Comparison of ENCODE assay signal across 1 cellular context in genomic region chr14:89443002-89443660, GRCh38.
TF ChIP-seq lines count a peak whose summit lies in the region.

No MANE protein-coding gene starts in this region.

TF ChIP-seq in H1, 55 proteins besides CTCF, POLR2A, EP300 and RAD21:
- TF ChIP-seq BACH1 (IDR thresholded peaks at IDR 0.05; ENCODE audit: low read length) (no peak), SRF (IDR thresholded peaks at IDR 0.05; ENCODE audit: low read depth, low read length) (no peak), EZH2 (IDR thresholded peaks at IDR 0.05; ENCODE audit: low read depth, low read length, severe bottlenecking) (no peak), SUZ12 (IDR thresholded peaks at IDR 0.05; ENCODE audit: low read length) (no peak), SIX5 (IDR thresholded peaks at IDR 0.05; ENCODE audit: low read depth, low read length) (no peak), NRF1 (IDR thresholded peaks at IDR 0.05; ENCODE audit: low read depth, low read length) (no peak), TAF1 (IDR thresholded peaks at IDR 0.05; ENCODE audit: low read depth, low read length) (no peak), RBBP5 (IDR thresholded peaks at IDR 0.05; ENCODE audit: borderline replicate concordance, low read depth, low read length) (no peak)
